In genomic region chr2:119136093-119136492, GRCh38 we compare ENCODE assay signal across 2 cellular contexts.
TF ChIP-seq lines count a peak whose summit lies in the region.

No MANE protein-coding gene starts in this region.

TF ChIP-seq in GM23338, 12 proteins besides CTCF, POLR2A, EP300 and RAD21:
- no peak for TF ChIP-seq POLR2AphosphoS5 (IDR thresholded peaks at IDR 0.05; ENCODE audit: low read depth)
- TF ChIP-seq JUNB (IDR thresholded peaks at IDR 0.05; ENCODE audit: unreplicated experiment) = no peak
- TF ChIP-seq ZNF114 (CRISPR knock-in tag; IDR thresholded peaks at IDR 0.05) = no peak
- no peak for TF ChIP-seq CREB1 (CRISPR knock-in tag; IDR thresholded peaks at IDR 0.05; ENCODE audit: low read depth)
- TF ChIP-seq EZH2 (IDR thresholded peaks at IDR 0.05; ENCODE audit: low read depth, unreplicated experiment) = no peak
- no peak for TF ChIP-seq EZH2phosphoT487 (IDR thresholded peaks at IDR 0.05; ENCODE audit: unreplicated experiment)
- no peak for TF ChIP-seq ZNF462 (CRISPR knock-in tag; IDR thresholded peaks at IDR 0.05)
- TF ChIP-seq ETS1 (IDR thresholded peaks at IDR 0.05) = no peak
- no peak for TF ChIP-seq REST (IDR thresholded peaks at IDR 0.05; ENCODE audit: unreplicated experiment)
- no peak for TF ChIP-seq ZNF331 (CRISPR knock-in tag; IDR thresholded peaks at IDR 0.05; ENCODE audit: low read depth)
- no peak for TF ChIP-seq NANOG (IDR thresholded peaks at IDR 0.05; ENCODE audit: borderline replicate concordance)
- no peak for TF ChIP-seq STAT1 (IDR thresholded peaks at IDR 0.05; ENCODE audit: unreplicated experiment)

TF ChIP-seq in K562, 482 proteins besides CTCF, POLR2A, EP300 and RAD21:
- peak; percentile 43; the same call in 1 of the 2 replicates for TF ChIP-seq ATF3 (IDR thresholded peaks at IDR 0.05)
- no peak for TF ChIP-seq ATF3 (CRISPR knock-in tag; conservative IDR thresholded peaks at IDR 0.05)
- no peak for TF ChIP-seq RNF219 (CRISPR knock-in tag; IDR thresholded peaks at IDR 0.05)
